ENCODE assay signal across 8 cellular contexts in genomic region chr2:237674731-237675276, GRCh38. TPM values are rescaled to one million over a fixed set of nuclear protein-coding genes. Genes with fewer than 3 reads are reported as not detected.
DNase-seq lines count a peak whose midpoint lies in the region; ATAC-seq and TF ChIP-seq lines count a peak whose summit lies in the region.

No MANE protein-coding gene starts in this region.

- no peak for TF ChIP-seq CTCF in progenitor cell of endocrine pancreas (IDR thresholded peaks at IDR 0.05; ENCODE audit: unreplicated experiment)

- ATAC-seq in GM19468 (IDR thresholded peaks at IDR 0.05; ENCODE audit: extremely low read depth, unreplicated experiment): peak; percentile 82
- ATAC-seq in aorta (ENCODE audit: low FRiP score): peak; percentile 89

- peak overlapping the region; percentile 1 to 49 for H3K4me3 ChIP-seq in CD4-positive, alpha-beta memory T cell (ENCODE audit: low read length in 2 of 2)
- peak overlapping the region in 1 of 2 donors; percentile 23 for H3K4me3 ChIP-seq in aorta (ENCODE audit: low read length in 2 of 2)

- peaks cover 0 to 2% (median 0%) of the 10 kb centered on the region in 8 donors for H3K9me3 Mint-ChIP-seq in CD4-positive, alpha-beta memory T cell
- H3K9me3 Mint-ChIP-seq in activated naive CD4-positive, alpha-beta T cell treated with anti-CD3 and anti-CD28 coated beads for 36 hours: no peaks in the 10 kb centered on the region
- H3K9me3 Mint-ChIP-seq in progenitor cell of endocrine pancreas (ENCODE audit: low read depth): no peaks in the 10 kb centered on the region

- no peaks in the 10 kb centered on the region for H3K27me3 ChIP-seq in CD4-positive, alpha-beta memory T cell (ENCODE audit: insufficient read depth, low read length)
- no peaks in the 10 kb centered on the region for H3K27me3 ChIP-seq in aorta (ENCODE audit: control insufficient read depth in 1 of 2, insufficient read depth in 2 of 2, low read length in 1 of 2)

- H3K27me3 Mint-ChIP-seq in CD4-positive, alpha-beta memory T cell: peaks cover 0 to 1% of the 10 kb centered on the region in 2 donors
- no peaks in the 10 kb centered on the region for H3K27me3 Mint-ChIP-seq in activated naive CD4-positive, alpha-beta T cell treated with anti-CD3 and anti-CD28 coated beads for 36 hours (ENCODE audit: low read depth)
- no peaks in the 10 kb centered on the region for H3K27me3 Mint-ChIP-seq in progenitor cell of endocrine pancreas

- H3K27ac Mint-ChIP-seq in CD4-positive, alpha-beta memory T cell: peak overlapping the region; percentile 95 to 100 (median 100)
- peak overlapping the region; percentile 80 for H3K27ac Mint-ChIP-seq in activated naive CD4-positive, alpha-beta T cell treated with anti-CD3 and anti-CD28 coated beads for 36 hours
- H3K27ac Mint-ChIP-seq in progenitor cell of endocrine pancreas: peak overlapping the region; percentile 89

- H3K36me3 ChIP-seq in CD4-positive, alpha-beta memory T cell (ENCODE audit: insufficient read depth, low read length): no peaks in the 10 kb centered on the region
- peaks cover 0 to 3% of the 10 kb centered on the region in 2 donors for H3K36me3 ChIP-seq in aorta (ENCODE audit: control insufficient read depth in 1 of 2, insufficient read depth in 2 of 2, low read length in 1 of 2)

- peaks cover 38 to 53% (median 47%) of the 10 kb centered on the region in 4 donors for H3K4me1 Mint-ChIP-seq in CD4-positive, alpha-beta memory T cell
- H3K4me1 Mint-ChIP-seq in activated naive CD4-positive, alpha-beta T cell treated with anti-CD3 and anti-CD28 coated beads for 36 hours (ENCODE audit: low read depth): peaks cover 45% of the 10 kb centered on the region
- H3K4me1 Mint-ChIP-seq in progenitor cell of endocrine pancreas (ENCODE audit: low read depth): peaks cover 26% of the 10 kb centered on the region

- WGBS in aorta, 2 donors: 2 to 4% methylated on average over 17 of the region's 17 CpGs

- POLR2A ChIA-PET in CD4-positive, alpha-beta memory T cell (lab: Charles Lee; ENCODE audit: partially characterized antibody): interaction anchor here (0.9 to 9.2 kb wide), 9 partner anchors 9 to 70 kb away, joined by 3 to 607 read pairs (median 27); no protein-coding TSS in a partner anchor

- H3K4me1 ChIP-seq in CD4-positive, alpha-beta memory T cell (ENCODE audit: insufficient read depth, low read length): peaks cover 47% of the 10 kb centered on the region
- peaks cover 2 to 4% of the 10 kb centered on the region in 2 donors for H3K4me1 ChIP-seq in aorta (ENCODE audit: control insufficient read depth in 1 of 2, insufficient read depth in 2 of 2, low read length in 2 of 2)

- H3K36me3 Mint-ChIP-seq in CD4-positive, alpha-beta memory T cell: no peaks in the 10 kb centered on the region
- H3K36me3 Mint-ChIP-seq in activated naive CD4-positive, alpha-beta T cell treated with anti-CD3 and anti-CD28 coated beads for 36 hours (ENCODE audit: low read depth): no peaks in the 10 kb centered on the region
- peaks cover 1% of the 10 kb centered on the region for H3K36me3 Mint-ChIP-seq in progenitor cell of endocrine pancreas (ENCODE audit: insufficient read depth)

- peak; percentile 90 to 98 (median 94) for DNase-seq in CD4-positive, alpha-beta memory T cell
- DNase-seq in HK-2 (ENCODE audit: unreplicated experiment) (peak; percentile 76), SIG-M5 treated with dmso at 0.1 percent for 504 hours (lab: John Stamatoyannopoulos, UW; ENCODE audit: unreplicated experiment) (peak; percentile 92), cardiac septum (ENCODE audit: low spot score) (peak; percentile 97), progenitor cell of endocrine pancreas (ENCODE audit: low spot score, unreplicated experiment) (no peak), aorta (peak; percentile 93 to 95)
- peak; percentile 85 for DNase-seq in activated naive CD4-positive, alpha-beta T cell treated with anti-CD3 and anti-CD28 coated beads for 36 hours

- H3K9me3 ChIP-seq in CD4-positive, alpha-beta memory T cell (ENCODE audit: control insufficient read depth in 1 of 2, low read length in 2 of 2): no peaks in the 10 kb centered on the region
- H3K9me3 ChIP-seq in aorta (ENCODE audit: control insufficient read depth, low read length): no peaks in the 10 kb centered on the region

- peak overlapping the region; percentile 92 for H3K27ac ChIP-seq in CD4-positive, alpha-beta memory T cell (ENCODE audit: low read depth, low read length)
- peak overlapping the region; percentile 92 to 99 for H3K27ac ChIP-seq in aorta (ENCODE audit: low read depth in 1 of 2, low read length in 2 of 2)

- peak overlapping the region; percentile 85 to 94 (median 92) for H3K4me3 Mint-ChIP-seq in CD4-positive, alpha-beta memory T cell
- peak overlapping the region; percentile 77 for H3K4me3 Mint-ChIP-seq in activated naive CD4-positive, alpha-beta T cell treated with anti-CD3 and anti-CD28 coated beads for 36 hours
- peak overlapping the region; percentile 20 for H3K4me3 Mint-ChIP-seq in progenitor cell of endocrine pancreas (ENCODE audit: low read depth)

- intact Hi-C loops in CD4-positive, alpha-beta memory T cell (cut with micrococcal nuclease): loop anchor here (1.0 to 10.0 kb wide), 5 partner anchors 12 to 527 kb away; partner anchors contain the start of genes ILKAP and UBE2F
- intact Hi-C loops in activated naive CD4-positive, alpha-beta T cell treated with anti-CD3 and anti-CD28 coated beads for 36 hours (cut with micrococcal nuclease): loop anchor here (5.0 kb wide), 3 partner anchors 142 to 612 kb away; partner anchors contain the start of genes PER2 and UBE2F
- intact Hi-C loops in cardiac septum (cut with DNase I) (loop anchor here (2.0 to 5.0 kb wide), 3 partner anchors 16 to 163 kb away; no protein-coding TSS in a partner anchor), aorta (cut with DNase I) (loop anchor here (5.0 kb wide), 2 partner anchors 72 to 78 kb away; no protein-coding TSS in a partner anchor)

- CTCF ChIA-PET in CD4-positive, alpha-beta memory T cell (lab: Charles Lee; ENCODE audit: partially characterized antibody): interaction anchor here (2.6 to 11.4 kb wide), 6 partner anchors 9 to 70 kb away, joined by 16 to 434 read pairs (median 108); no protein-coding TSS in a partner anchor
- CTCF ChIA-PET in activated naive CD4-positive, alpha-beta T cell treated with anti-CD3 and anti-CD28 coated beads for 36 hours (lab: Charles Lee): interaction anchor here (1.0 to 9.2 kb wide), 8 partner anchors 7 to 293 kb away, joined by 3 to 146 read pairs (median 7); no protein-coding TSS in a partner anchor

RNA-seq across cellular contexts. Expression of gene LRRFIP1, which starts 47.4 kb away (rescaled TPM):
- 100 to 1,000 TPM; 114 to 119 TPM for total RNA-seq in CD4-positive, alpha-beta memory T cell
- polyA plus RNA-seq in CD4-positive, alpha-beta memory T cell: 100 to 1,000 TPM in 1 of 2 donors, 10 to 100 TPM in 1; 88.0 to 198 TPM
- 100 to 1,000 TPM; 154 to 155 TPM for total RNA-seq in activated naive CD4-positive, alpha-beta T cell treated with anti-CD3 and anti-CD28 coated beads for 36 hours
- total RNA-seq in cardiac septum (157 TPM), progenitor cell of endocrine pancreas (68.6 and 71.4 TPM in 2 replicates), aorta (100 to 1,000 TPM; 234 to 348 TPM)
- polyA plus RNA-seq in aorta: 100 to 1,000 TPM; 100 to 105 TPM

Comparison
In these comparisons a context has a peak if more than half of its experiments do, and no peak if none do; other contexts are left out.
1. H3K4me3 Mint-ChIP-seq: peak in every context shown above with its lines; median percentile 92 in CD4-positive, alpha-beta memory T cell; 77 in activated naive CD4-positive, alpha-beta T cell treated with anti-CD3 and anti-CD28 coated beads for 36 hours; 20 in progenitor cell of endocrine pancreas.